In genomic region chr13:69820180-69820579, GRCh38 we compare ENCODE assay signal across 29 cellular contexts.
"Had no signal": no experiment of that assay in that cellular context is flagged by ENCODE, and none has a peak within 500 bp of the region (broad histone marks: within the 10 kb centered on the region; RNA-seq: fewer than 3 reads in every experiment).

No MANE protein-coding gene starts in this region.

- H2AFZ ChIP-seq: neural progenitor cell, parathyroid adenoma had no signal

- H3K4me1 ChIP-seq: colonic mucosa, esophagus squamous epithelium, heart right ventricle, left lung, neural progenitor cell, parathyroid adenoma, prostate gland, right atrium auricular region, stomach, tibial artery had no signal

- H3K4me2 ChIP-seq: neural progenitor cell, smooth muscle cell had no signal

- H3K9me3 ChIP-seq: colonic mucosa, esophagus squamous epithelium, prostate gland, right atrium auricular region, stomach, tibial artery had no signal

- H3K4me1 Mint-ChIP-seq: naive thymus-derived CD4-positive, alpha-beta T cell; nephron had no signal

- H3K27ac Mint-ChIP-seq: dendritic cell treated with granulocyte-macrophage colony-stimulating factor and Interleukin-4, amounts not matched to agents 40 ng/mL and 50 ng/mL, for 4 days; naive thymus-derived CD4-positive, alpha-beta T cell; nephron; neural progenitor cell; type B pancreatic cell had no signal

- H3K27me3 ChIP-seq: colonic mucosa, esophagus squamous epithelium, heart right ventricle, left lung, neural progenitor cell, right atrium auricular region, stomach, tibial artery had no signal

- H3K36me3 Mint-ChIP-seq: naive thymus-derived CD4-positive, alpha-beta T cell; neural progenitor cell; type B pancreatic cell had no signal

- H3K79me2 ChIP-seq: parathyroid adenoma had no signal

- H3K4me3 ChIP-seq: colonic mucosa, esophagus squamous epithelium, heart right ventricle, left lung, neural progenitor cell, prostate gland, right atrium auricular region, smooth muscle cell, stomach, tibial artery had no signal

- ATAC-seq: heart right ventricle; left cardiac atrium; left lung; naive thymus-derived CD4-positive, alpha-beta T cell; sciatic nerve had no signal

- H3K36me3 ChIP-seq: colonic mucosa, esophagus squamous epithelium, heart right ventricle, left lung, neural progenitor cell, prostate gland, right atrium auricular region, stomach, tibial artery had no signal

- H3K27ac ChIP-seq: colonic mucosa, esophagus squamous epithelium, heart right ventricle, left lung, neural progenitor cell, parathyroid adenoma, prostate gland, right atrium auricular region, stomach, tibial artery had no signal

- DNase-seq: colonic mucosa; effector CD8-positive, alpha-beta T cell; erythroblast; esophagus squamous epithelium; foreskin melanocyte; glutamatergic neuron; heart right ventricle; hippocampal formation; left cardiac atrium; left lung; mesenchymal stem cell; midbrain; naive thymus-derived CD4-positive, alpha-beta T cell; stimulated activated CD4-positive, alpha-beta T cell treated with anti-CD3 and anti-CD28 coated beads, Interleukin-12 subunit alpha, Interleukin-12 subunit beta, amount 100 ng/mL, for 4 hours; stimulated activated CD4-positive, alpha-beta T cell treated with anti-CD3 and anti-CD28 coated beads, Interleukin-1b, Interleukin-23, amount 100 ng/mL, for 48 hours; stimulated activated CD4-positive, alpha-beta T cell treated with anti-CD3 and anti-CD28 coated beads, Interleukin-4, amount 100 ng/mL, for 1 hour; stimulated activated CD8-positive, alpha-beta memory T cell treated with anti-CD3 and anti-CD28 coated beads, Interleukin-4, amount 100 ng/mL, for 48 hours; stimulated activated naive CD4-positive, alpha-beta T cell treated with Interleukin-2 at 50 U/mL for 16 hours; stomach; tibial artery had no signal

- H3K4me3 Mint-ChIP-seq: dendritic cell treated with granulocyte-macrophage colony-stimulating factor and Interleukin-4, amounts not matched to agents 40 ng/mL and 50 ng/mL, for 4 days; naive thymus-derived CD4-positive, alpha-beta T cell; nephron; neural progenitor cell; type B pancreatic cell had no signal

- H3K9me3 Mint-ChIP-seq: dendritic cell treated with granulocyte-macrophage colony-stimulating factor and Interleukin-4, amounts not matched to agents 40 ng/mL and 50 ng/mL, for 4 days; nephron; neural progenitor cell had no signal

- H3K9ac ChIP-seq: neural progenitor cell, parathyroid adenoma had no signal
